18 cellular contexts compared by ENCODE assay signal in the genomic region with DNA sequence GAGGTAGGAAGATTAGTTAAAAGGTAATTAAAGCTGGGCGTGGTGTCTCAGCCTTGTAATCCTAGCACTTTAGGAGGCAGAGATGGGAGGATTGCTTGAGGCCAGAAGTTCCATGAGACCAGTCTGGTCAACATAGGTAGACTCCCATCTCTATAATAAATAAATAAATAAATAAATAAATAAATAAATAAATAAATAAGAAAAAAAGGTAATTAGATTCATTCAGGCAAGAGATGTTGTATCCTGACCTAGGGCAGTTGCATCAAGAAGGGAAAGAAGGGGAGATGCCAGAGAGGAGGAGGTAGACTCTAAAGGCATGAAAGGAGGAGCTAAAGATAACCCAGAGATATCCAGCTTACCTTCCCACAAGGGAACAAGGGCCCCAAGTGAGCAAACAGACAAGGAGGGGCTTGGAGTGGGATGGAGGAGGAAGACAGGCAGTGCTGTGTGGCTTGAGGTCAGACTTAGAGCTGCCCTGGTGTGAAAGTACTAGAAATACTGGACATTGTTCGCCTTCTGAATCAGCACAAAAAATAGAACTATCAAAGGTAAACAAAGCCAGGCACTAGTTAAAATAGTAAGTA.
"Had no signal": no experiment of that assay in that cellular context is flagged by ENCODE, and none has a peak within 500 bp of the region (broad histone marks: within the 10 kb centered on the region; RNA-seq: fewer than 3 reads in every experiment).

No MANE protein-coding gene starts in this region.

- FAIRE-seq: frontal cortex, keratinocyte had no signal

- H3K4me1 ChIP-seq: left ventricle myocardium inferior, lower lobe of right lung, psoas muscle had no signal

- H3K27me3 ChIP-seq: dorsolateral prefrontal cortex, heart left ventricle, neutrophil had no signal

- H3K9me3 ChIP-seq: heart left ventricle, left ventricle myocardium inferior, lower lobe of right lung, neutrophil, psoas muscle had no signal

- DNase-seq: cortex of kidney; dorsolateral prefrontal cortex; effector CD8-positive, alpha-beta T cell; heart left ventricle; immature natural killer cell; left ventricle myocardium inferior; lower lobe of right lung; naive B cell; psoas muscle; retina; stimulated activated CD4-positive, alpha-beta T cell treated with anti-CD3 and anti-CD28 coated beads, Interleukin-2, amount 100 ng/mL, for 24 hours; stimulated activated CD4-positive, alpha-beta T cell treated with anti-CD3 and anti-CD28 coated beads, Interleukin-4, amount 100 ng/mL, for 4 hours; stimulated activated naive CD4-positive, alpha-beta T cell treated with Interleukin-2 at 50 U/mL for 16 hours; trophoblast cell had no signal

- ATAC-seq: esophagus mucosa, heart left ventricle, psoas muscle had no signal

- H3K4me3 ChIP-seq: dorsolateral prefrontal cortex, heart left ventricle, left ventricle myocardium inferior, lower lobe of right lung, psoas muscle had no signal

- H3K36me3 ChIP-seq: heart left ventricle, left ventricle myocardium inferior, lower lobe of right lung, neutrophil had no signal

- H3K27ac ChIP-seq: dorsolateral prefrontal cortex, left ventricle myocardium inferior, lower lobe of right lung, neutrophil, psoas muscle had no signal
